ENCODE assay signal across 18 cellular contexts in genomic region chr19:48158210-48158790, GRCh38. TPM values are rescaled to one million over a fixed set of nuclear protein-coding genes. Genes with fewer than 3 reads are reported as not detected.
DNase-seq lines count a peak whose midpoint lies in the region; ATAC-seq, FAIRE-seq and TF ChIP-seq lines count a peak whose summit lies in the region.
"Had no signal": no experiment of that assay in that cellular context is flagged by ENCODE, and none has a peak within 500 bp of the region (broad histone marks: within the 10 kb centered on the region; RNA-seq: fewer than 3 reads in every experiment).

No MANE protein-coding gene starts in this region.

- peaks cover 30 to 46% of the 10 kb centered on the region in 2 experiments for H3K36me3 ChIP-seq in HepG2 (replicated peaks in 1 of 2; ENCODE audit: control insufficient read depth in 1 of 2, insufficient read depth in 2 of 2, low read length in 2 of 2)
- no peaks in the 10 kb centered on the region for H3K36me3 ChIP-seq in hepatocyte (replicated peaks; ENCODE audit: insufficient read depth, low read depth)
- peaks cover 0 to 36% (median 10%) of the 10 kb centered on the region in 4 donors for H3K36me3 ChIP-seq in esophagus muscularis mucosa

- no TSS peak for BruUV-seq in HepG2 (replicated peaks; lab: Mats Ljungman, UMichigan)

- no peaks in the 10 kb centered on the region for H3K79me2 ChIP-seq in HepG2 (ENCODE audit: insufficient read depth, low read length)
- H3K79me2 ChIP-seq in hepatocyte: no peaks in the 10 kb centered on the region

- no peak for FAIRE-seq in HepG2 (lab: Jason Lieb, UNC)

- H3K9me2 ChIP-seq in hepatocyte (replicated peaks; ENCODE audit: insufficient read depth): no peaks in the 10 kb centered on the region

- no peak overlapping the region for H2AFZ ChIP-seq in HepG2 (ENCODE audit: low read length)
- H2AFZ ChIP-seq in hepatocyte: no peak overlapping the region
- H2AFZ ChIP-seq: GM23338 had no signal

- WGBS in HepG2 (ENCODE audit: low lambda C conversion rate): 59% methylated on average over 10 of the region's 12 CpGs
- WGBS in hepatocyte (ENCODE audit: low lambda C conversion rate, missing lambda C conversion rate): 90% methylated on average over 12 of the region's 12 CpGs
- 85% methylated on average over 12 of the region's 12 CpGs for WGBS in esophagus muscularis mucosa

- H3K9ac ChIP-seq in HepG2 (ENCODE audit: insufficient read depth, low read depth, low read length): no peak overlapping the region

- in situ Hi-C loops in HepG2 (cut with HindIII; ENCODE audit: extremely low pct_ligation_motif_present, low pct_unique_long_range_greater_than_20kb): no loop called here

- H3K4me2 ChIP-seq in HepG2 (ENCODE audit: low read depth, low read length): no peak overlapping the region
- H3K4me2 ChIP-seq in hepatocyte: no peak overlapping the region
- H3K4me2 ChIP-seq: GM23338 had no signal

- H3K27ac ChIP-seq in HepG2 (ENCODE audit: extremely low read length, insufficient read depth, low read length) (peak overlapping the region; percentile 54), hepatocyte (no peak overlapping the region), esophagus muscularis mucosa (replicated peaks in 1 of 4) (no peak overlapping the region)

- H4K20me1 ChIP-seq in HepG2 (ENCODE audit: insufficient read depth, low read length) (no peaks in the 10 kb centered on the region), hepatocyte (ENCODE audit: insufficient read depth, poor library complexity, severe bottlenecking) (no peaks in the 10 kb centered on the region)

- H3K27me3 ChIP-seq in HepG2 (ENCODE audit: control insufficient read depth in 1 of 2, insufficient read depth in 2 of 2, low read length in 2 of 2) (no peaks in the 10 kb centered on the region), hepatocyte (no peaks in the 10 kb centered on the region), esophagus muscularis mucosa (no peaks in the 10 kb centered on the region)

- POLR2A ChIA-PET in HepG2 (lab: Yijun Ruan, JAX): no interaction called here

- H3K4me3 ChIP-seq in LNCaP clone FGC (ENCODE audit: low read depth, low read length) (no peak overlapping the region), epithelial cell of proximal tubule (ENCODE audit: low read depth, low read length) (no peak overlapping the region), HepG2 (replicated peaks in 1 of 3; ENCODE audit: insufficient read depth in 1 of 3, low read depth in 2 of 3, low read length in 3 of 3) (no peak overlapping the region), hepatocyte (no peak overlapping the region), esophagus muscularis mucosa (no peak overlapping the region)
- H3K4me3 ChIP-seq: GM23338 had no signal

- DNase-seq in D341Med (ENCODE audit: low spot score) (peak; percentile 63), LNCaP clone FGC (ENCODE audit: low read depth) (no peak), epithelial cell of proximal tubule (ENCODE audit: low read depth) (no peak), HepG2 (ENCODE audit: low spot score) (no peak), hepatocyte (ENCODE audit: low spot score) (no peak), esophagus muscularis mucosa (ENCODE audit: extremely low spot score) (no peak), GOT3 (lab: John Stamatoyannopoulos, UW) (no peak)
- DNase-seq: COR-L47, KG1, NCI-H1417 treated with DMSO at 0.1 percent for 48 hours, NCI-H1930, NCI-H446, NCI-H526 treated with DMSO at 0.1 percent for 48 hours, SHP77 treated with DMSO at 0.1 percent for 48 hours, T-cell had no signal

- intact Hi-C loops in HepG2 (cut with micrococcal nuclease; ENCODE audit: unreplicated experiment) (no loop called here), esophagus muscularis mucosa (cut with DNase I) (loop anchor here (10.0 kb wide), 1 partner anchor 193 kb away; no protein-coding TSS in a partner anchor)

- no peaks in the 10 kb centered on the region for H3K9me3 ChIP-seq in HepG2 (ENCODE audit: low read length)
- H3K9me3 ChIP-seq in hepatocyte (ENCODE audit: low read depth): no peaks in the 10 kb centered on the region
- H3K9me3 ChIP-seq in esophagus muscularis mucosa: no peaks in the 10 kb centered on the region

- TF ChIP-seq RAD21 in HepG2 (CRISPR knock-in tag; IDR thresholded peaks at IDR 0.05): no peak

- TF ChIP-seq POLR2A in HepG2 (IDR thresholded peaks at IDR 0.05; ENCODE audit: insufficient read depth in 1 of 2, low read depth in 2 of 2, low read length in 2 of 2) (no peak), esophagus muscularis mucosa (IDR thresholded peaks at IDR 0.05; ENCODE audit: low read depth) (no peak)

- CTCF ChIA-PET in HepG2 (lab: Yijun Ruan, JAX; ENCODE audit: low intra/inter-chr PET ratio, low total read pairs): no interaction called here

- ATAC-seq in HepG2: peak; percentile 58
- ATAC-seq: GM23338, HCT116, SK-N-SH treated with all-trans-retinoic acid at 6 μM for 48 hours, T-cell had no signal

- TF ChIP-seq CTCF in LNCaP clone FGC (IDR thresholded peaks at IDR 0.05; ENCODE audit: control insufficient read depth, extremely low read depth, insufficient read depth): peak; percentile 16; the same call in 1 of the 2 replicates
- TF ChIP-seq CTCF in epithelial cell of proximal tubule (conservative IDR thresholded peaks at IDR 0.05; ENCODE audit: low read depth, low read length): peak; percentile 44
- no peak for TF ChIP-seq CTCF in HepG2 (CRISPR knock-in tag; IDR thresholded peaks at IDR 0.05)
- no peak for TF ChIP-seq CTCF in hepatocyte (IDR thresholded peaks at IDR 0.05; ENCODE audit: poor library complexity)
- no peak for TF ChIP-seq CTCF in esophagus muscularis mucosa (IDR thresholded peaks at IDR 0.05)

- peaks cover 16% of the 10 kb centered on the region for H3K4me1 ChIP-seq in HepG2 (ENCODE audit: insufficient read depth, low read length)
- no peaks in the 10 kb centered on the region for H3K4me1 ChIP-seq in hepatocyte (ENCODE audit: insufficient read depth)
- no peaks in the 10 kb centered on the region for H3K4me1 ChIP-seq in esophagus muscularis mucosa

- TF ChIP-seq EP300 in HepG2 (IDR thresholded peaks at IDR 0.05; ENCODE audit: low read depth in 2 of 2, low read length in 2 of 2) (no peak), HepG2 (CRISPR knock-in tag; IDR thresholded peaks at IDR 0.05; ENCODE audit: borderline replicate concordance) (no peak), esophagus muscularis mucosa (IDR thresholded peaks at IDR 0.05) (no peak)

RNA-seq across cellular contexts. Expression of gene LIG1, which starts 11.8 kb away (rescaled TPM):
- 77.4 and 81.9 TPM in 2 replicates for total RNA-seq in epithelial cell of proximal tubule
- 52.1 and 64.4 TPM in 2 replicates for total RNA-seq in HepG2 (2016; rRNA removed; fragmentation: Illumina TruSeq; extraction: Trizol)
- total RNA-seq in HepG2 (2016; cell fraction: cytosol; rRNA removed; fragmentation: Illumina TruSeq; extraction: Trizol; ENCODE audit: low read depth): 7.3 and 8.5 TPM in 2 replicates
- total RNA-seq in HepG2 (2016; cell fraction: insoluble cytoplasmic fraction; rRNA removed; fragmentation: Illumina TruSeq; extraction: Trizol): 44.1 and 72.4 TPM in 2 replicates
- total RNA-seq in HepG2 (2016; cell fraction: membrane; rRNA removed; fragmentation: Illumina TruSeq; extraction: Trizol): 15.7 and 19.3 TPM in 2 replicates
- total RNA-seq in HepG2 (2016; cell fraction: nucleus; rRNA removed; fragmentation: Illumina TruSeq; extraction: Trizol): 51.4 and 56.6 TPM in 2 replicates
- 18.3 and 20.1 TPM in 2 replicates for polyA plus RNA-seq in HepG2 (2011; rRNA removed)
- polyA plus RNA-seq in HepG2 (2011; cell fraction: cytosol; rRNA removed): 9.1 and 11.9 TPM in 2 replicates
- polyA plus RNA-seq in HepG2 (2011; cell fraction: nucleus; rRNA removed): 92.2 and 135 TPM in 2 replicates
- polyA plus RNA-seq in HepG2 (2012): 11.0 and 27.9 TPM in 2 replicates
- polyA plus RNA-seq in HepG2 (2016; cell fraction: cytosol; fragmentation: Illumina TruSeq; extraction: Trizol; ENCODE audit: low read depth): 6.0 and 7.0 TPM in 2 replicates
- 43.0 and 49.8 TPM in 2 replicates for polyA plus RNA-seq in HepG2 (2016; cell fraction: insoluble cytoplasmic fraction; fragmentation: Illumina TruSeq; extraction: Trizol; ENCODE audit: low read depth)
- 7.7 and 11.4 TPM in 2 replicates for polyA plus RNA-seq in HepG2 (2016; cell fraction: membrane; fragmentation: Illumina TruSeq; extraction: Trizol; ENCODE audit: low read depth)
- 135 and 153 TPM in 2 replicates for polyA plus RNA-seq in HepG2 (2016; cell fraction: nucleus; fragmentation: Illumina TruSeq; extraction: Trizol; ENCODE audit: insufficient read depth, low read depth)
- 25.6 and 86.4 TPM in 2 replicates for polyA minus RNA-seq in HepG2 (2011; rRNA and poly(A)+ RNA removed; ENCODE audit: low replicate concordance)
- 11.3 and 17.6 TPM in 2 replicates for polyA minus RNA-seq in HepG2 (2011; cell fraction: cytosol; rRNA and poly(A)+ RNA removed)
- polyA minus RNA-seq in HepG2 (2011; cell fraction: nucleus; rRNA and poly(A)+ RNA removed): 25.0 and 29.4 TPM in 2 replicates
- 19.6 and 23.8 TPM in 2 replicates for total RNA-seq in hepatocyte
- 28.4 and 29.8 TPM in 2 replicates for polyA plus RNA-seq in hepatocyte
- total RNA-seq in esophagus muscularis mucosa: 1 to 10 TPM; 4.2 to 7.3 (median 6.0) TPM

RNA-seq across cellular contexts. Expression of gene ZSWIM9, which starts 12.2 kb away (rescaled TPM):
- total RNA-seq in epithelial cell of proximal tubule: 1.6 and 2.8 TPM in 2 replicates
- total RNA-seq in HepG2 (2016; rRNA removed; fragmentation: Illumina TruSeq; extraction: Trizol): 0.39 and 1.1 TPM in 2 replicates
- total RNA-seq in HepG2 (2016; cell fraction: cytosol; rRNA removed; fragmentation: Illumina TruSeq; extraction: Trizol; ENCODE audit: low read depth): 0.26 and 0.91 TPM in 2 replicates
- 0.54 and 0.93 TPM in 2 replicates for total RNA-seq in HepG2 (2016; cell fraction: insoluble cytoplasmic fraction; rRNA removed; fragmentation: Illumina TruSeq; extraction: Trizol)
- total RNA-seq in HepG2 (2016; cell fraction: membrane; rRNA removed; fragmentation: Illumina TruSeq; extraction: Trizol): 0.43 and 1.00 TPM in 2 replicates
- 0.72 and 0.75 TPM in 2 replicates for total RNA-seq in HepG2 (2016; cell fraction: nucleus; rRNA removed; fragmentation: Illumina TruSeq; extraction: Trizol)
- polyA plus RNA-seq in HepG2 (2011; rRNA removed): 0.18 and 0.44 TPM in 2 replicates
- polyA plus RNA-seq in HepG2 (2011; cell fraction: cytosol; rRNA removed): 0.28 and 0.43 TPM in 2 replicates
- 2.1 and 2.4 TPM in 2 replicates for polyA plus RNA-seq in HepG2 (2011; cell fraction: nucleus; rRNA removed)
- 2.8 and 3.7 TPM in 2 replicates for polyA plus RNA-seq in HepG2 (2012)
- 0.45 and 0.87 TPM in 2 replicates for polyA plus RNA-seq in HepG2 (2016; cell fraction: cytosol; fragmentation: Illumina TruSeq; extraction: Trizol; ENCODE audit: low read depth)
- 2.2 TPM in 2 replicates for polyA plus RNA-seq in HepG2 (2016; cell fraction: insoluble cytoplasmic fraction; fragmentation: Illumina TruSeq; extraction: Trizol; ENCODE audit: low read depth)
- polyA plus RNA-seq in HepG2 (2016; cell fraction: membrane; fragmentation: Illumina TruSeq; extraction: Trizol; ENCODE audit: low read depth): 0.41 and 0.92 TPM in 2 replicates
- 3.7 and 3.8 TPM in 2 replicates for polyA plus RNA-seq in HepG2 (2016; cell fraction: nucleus; fragmentation: Illumina TruSeq; extraction: Trizol; ENCODE audit: insufficient read depth, low read depth)
- 1.0 and 1.7 TPM in 2 replicates for polyA minus RNA-seq in HepG2 (2011; rRNA and poly(A)+ RNA removed; ENCODE audit: low replicate concordance)
- polyA minus RNA-seq in HepG2 (2011; cell fraction: cytosol; rRNA and poly(A)+ RNA removed): 0.59 and 0.70 TPM in 2 replicates
- polyA minus RNA-seq in HepG2 (2011; cell fraction: nucleus; rRNA and poly(A)+ RNA removed): 0.75 and 0.90 TPM in 2 replicates
- total RNA-seq in hepatocyte: 0.73 and 1.2 TPM in 2 replicates
- polyA plus RNA-seq in hepatocyte: 1.5 and 2.1 TPM in 2 replicates
- 10 to 100 TPM in 2 of 4 donors, 1 to 10 TPM in 2; 4.0 to 15.2 (median 10.4) TPM for total RNA-seq in esophagus muscularis mucosa

RNA-seq across cellular contexts. Expression of gene PLA2G4C, which starts 47.7 kb away (rescaled TPM):
- total RNA-seq in epithelial cell of proximal tubule (4.7 and 8.5 TPM in 2 replicates), HepG2 (2016; rRNA removed; fragmentation: Illumina TruSeq; extraction: Trizol) (0.87 and 1.7 TPM in 2 replicates), hepatocyte (2.4 and 5.4 TPM in 2 replicates), esophagus muscularis mucosa (10 to 100 TPM in 2 of 4 donors, 1 to 10 TPM in 2; 5.3 to 15.1 (median 9.3) TPM)
- total RNA-seq in HepG2 (2016; cell fraction: cytosol; rRNA removed; fragmentation: Illumina TruSeq; extraction: Trizol; ENCODE audit: low read depth): not detected in 2 replicates
- total RNA-seq in HepG2 (2016; cell fraction: insoluble cytoplasmic fraction; rRNA removed; fragmentation: Illumina TruSeq; extraction: Trizol): 0.30 and 1.1 TPM in 2 replicates
- 0.19 and 1.9 TPM in 2 replicates for total RNA-seq in HepG2 (2016; cell fraction: membrane; rRNA removed; fragmentation: Illumina TruSeq; extraction: Trizol)
- 0.60 and 4.0 TPM in 2 replicates for total RNA-seq in HepG2 (2016; cell fraction: nucleus; rRNA removed; fragmentation: Illumina TruSeq; extraction: Trizol)
- polyA plus RNA-seq in HepG2 (2011; rRNA removed) (1.6 and 2.8 TPM in 2 replicates), hepatocyte (2.0 and 3.2 TPM in 2 replicates)
- polyA plus RNA-seq in HepG2 (2011; cell fraction: cytosol; rRNA removed): 0.99 and 1.6 TPM in 2 replicates
- 5.9 and 6.4 TPM in 2 replicates for polyA plus RNA-seq in HepG2 (2011; cell fraction: nucleus; rRNA removed)
- polyA plus RNA-seq in HepG2 (2012): 0.91 and 1.1 TPM in 2 replicates
- 0.34 TPM in 2 replicates for polyA plus RNA-seq in HepG2 (2016; cell fraction: cytosol; fragmentation: Illumina TruSeq; extraction: Trizol; ENCODE audit: low read depth)
- 0.82 and 1.6 TPM in 2 replicates for polyA plus RNA-seq in HepG2 (2016; cell fraction: insoluble cytoplasmic fraction; fragmentation: Illumina TruSeq; extraction: Trizol; ENCODE audit: low read depth)
- polyA plus RNA-seq in HepG2 (2016; cell fraction: membrane; fragmentation: Illumina TruSeq; extraction: Trizol; ENCODE audit: low read depth): 0.19 TPM in 1 of 2 replicates, not detected in the other
- polyA plus RNA-seq in HepG2 (2016; cell fraction: nucleus; fragmentation: Illumina TruSeq; extraction: Trizol; ENCODE audit: insufficient read depth, low read depth): 2.2 and 2.5 TPM in 2 replicates
- 0.58 and 2.7 TPM in 2 replicates for polyA minus RNA-seq in HepG2 (2011; rRNA and poly(A)+ RNA removed; ENCODE audit: low replicate concordance)
- polyA minus RNA-seq in HepG2 (2011; cell fraction: cytosol; rRNA and poly(A)+ RNA removed): 1.5 TPM in 1 of 2 replicates, not detected in the other
- polyA minus RNA-seq in HepG2 (2011; cell fraction: nucleus; rRNA and poly(A)+ RNA removed): 4.2 and 5.0 TPM in 2 replicates

Comparison
In these comparisons a context has a peak if more than half of its experiments do, and no peak if none do; other contexts are left out.
1. CTCF ChIP-seq: peak in LNCaP clone FGC (single experiment) and epithelial cell of proximal tubule (single experiment); none in HepG2 (single experiment), hepatocyte (single experiment) and esophagus muscularis mucosa (0 of 3).